10 cellular contexts compared by ENCODE assay signal in genomic region chr10:14782691-14783363, GRCh38. TPM values are rescaled to one million over a fixed set of nuclear protein-coding genes. Genes with fewer than 3 reads are reported as not detected.
A peak's percentile ranks its signal among the peaks of the same experiment; 100 is the strongest.
DNase-seq lines count a peak whose midpoint lies in the region; ATAC-seq and TF ChIP-seq lines count a peak whose summit lies in the region.
"Had no signal": no experiment of that assay in that cellular context is flagged by ENCODE, and none has a peak within 500 bp of the region (broad histone marks: within the 10 kb centered on the region; RNA-seq: fewer than 3 reads in every experiment).

No MANE protein-coding gene starts in this region.

- H3K9me3 ChIP-seq in colonic mucosa (no peaks in the 10 kb centered on the region), GM23248 (ENCODE audit: low read depth) (no peaks in the 10 kb centered on the region)

- POLR2A ChIA-PET in naive thymus-derived CD8-positive, alpha-beta T cell (lab: Charles Lee), result interaction anchor here (0.6 to 0.7 kb wide), 3 partner anchors 11 to 221 kb away, joined by 3 to 4 read pairs (median 3); no protein-coding TSS in a partner anchor

- 87 to 90% methylated on average over 9 of the region's 9 CpGs for WGBS in GM23248 (ENCODE audit: low coverage in 1 of 2, low lambda C conversion rate in 2 of 2, missing lambda C conversion rate in 2 of 2), 2 experiments

- intact Hi-C loops in colonic mucosa (cut with DNase I), result no loop called here

- peak overlapping the region in 1 of 10 donors; percentile 23 for H3K4me3 Mint-ChIP-seq in naive thymus-derived CD8-positive, alpha-beta T cell
- H3K4me3 Mint-ChIP-seq: activated CD8-positive, alpha-beta memory T cell treated with anti-CD3 and anti-CD28 coated beads, Interleukin-2, amount 10 ng/mL, durations not matched to agents 7 days and 5 days had no signal

- H3K9ac ChIP-seq in colonic mucosa (ENCODE audit: low read depth in 2 of 2, low read length in 2 of 2) (no peak overlapping the region), GM23248 (no peak overlapping the region)

- H3K27ac Mint-ChIP-seq in naive thymus-derived CD8-positive, alpha-beta T cell, result peak overlapping the region in 6 of 10 donors; percentile 22 to 88 (median 70)
- H3K27ac Mint-ChIP-seq: activated CD8-positive, alpha-beta memory T cell treated with anti-CD3 and anti-CD28 coated beads, Interleukin-2, amount 10 ng/mL, durations not matched to agents 7 days and 5 days had no signal

- H3K9me3 Mint-ChIP-seq in naive thymus-derived CD8-positive, alpha-beta T cell, result peaks cover 0 to 10% (median 3%) of the 10 kb centered on the region in 9 donors

- no peak overlapping the region for H3K27ac ChIP-seq in colonic mucosa
- H3K27ac ChIP-seq in GM23248, result no peak overlapping the region
- H3K27ac ChIP-seq: tibial artery had no signal

- ATAC-seq in naive thymus-derived CD8-positive, alpha-beta T cell, result peak; percentile 37 to 39
- ATAC-seq in HG02610 (IDR thresholded peaks at IDR 0.05; ENCODE audit: unreplicated experiment), result no peak
- ATAC-seq: activated CD8-positive, alpha-beta memory T cell treated with anti-CD3 and anti-CD28 coated beads, Interleukin-2, amount 10 ng/mL, durations not matched to agents 7 days and 5 days had no signal

- DNase-seq in ELF-1 (ENCODE audit: low read depth, low spot score) (peak; percentile 55), NCI-H460 (ENCODE audit: extremely low read depth, low read depth) (peak; percentile 67), colonic mucosa (peak; percentile 29), GM23248 (no peak), NCI-H1694 (lab: John Stamatoyannopoulos, UW) (no peak), NCI-H187 (lab: John Stamatoyannopoulos, UW) (no peak)
- no peak for DNase-seq in naive thymus-derived CD8-positive, alpha-beta T cell
- DNase-seq: activated CD8-positive, alpha-beta memory T cell treated with anti-CD3 and anti-CD28 coated beads, Interleukin-2, amount 10 ng/mL, durations not matched to agents 7 days and 5 days; tibial artery had no signal

- no peaks in the 10 kb centered on the region for H3K9me2 ChIP-seq in GM23248 (ENCODE audit: insufficient read depth)

- no peaks in the 10 kb centered on the region for H3K79me2 ChIP-seq in GM23248 (ENCODE audit: insufficient read depth)

- no peaks in the 10 kb centered on the region for H4K20me1 ChIP-seq in GM23248 (ENCODE audit: insufficient read depth)

- H3K4me2 ChIP-seq in GM23248 (ENCODE audit: unreplicated experiment), result no peak overlapping the region

- H3K36me3 ChIP-seq in colonic mucosa (no peaks in the 10 kb centered on the region), GM23248 (ENCODE audit: low read depth) (no peaks in the 10 kb centered on the region)
- H3K36me3 ChIP-seq: tibial artery had no signal

- H2AFZ ChIP-seq in GM23248, result no peak overlapping the region

- in situ Hi-C loops in GM23248 (cut with MboI), result no loop called here

- H3K4me1 ChIP-seq in colonic mucosa (peaks cover 6% of the 10 kb centered on the region), GM23248 (ENCODE audit: insufficient read depth) (no peaks in the 10 kb centered on the region; the same call in 1 of the 2 replicates)

- no peaks in the 10 kb centered on the region for H3F3A ChIP-seq in GM23248 (ENCODE audit: insufficient read depth)

- peaks cover 3 to 20% (median 12%) of the 10 kb centered on the region in 4 donors for H3K4me1 Mint-ChIP-seq in naive thymus-derived CD8-positive, alpha-beta T cell

- H3K27me3 ChIP-seq in colonic mucosa (no peaks in the 10 kb centered on the region), GM23248 (replicated peaks; ENCODE audit: insufficient read depth) (no peaks in the 10 kb centered on the region; the same call in 1 of the 2 replicates)
- H3K27me3 ChIP-seq: tibial artery had no signal

- peaks cover 0 to 5% (median 0%) of the 10 kb centered on the region in 3 donors for H3K36me3 Mint-ChIP-seq in naive thymus-derived CD8-positive, alpha-beta T cell
- H3K36me3 Mint-ChIP-seq: activated CD8-positive, alpha-beta memory T cell treated with anti-CD3 and anti-CD28 coated beads, Interleukin-2, amount 10 ng/mL, durations not matched to agents 7 days and 5 days had no signal

- H3K4me3 ChIP-seq in colonic mucosa (no peak overlapping the region), GM23248 (no peak overlapping the region)
- H3K4me3 ChIP-seq: tibial artery had no signal

- TF ChIP-seq CTCF in colonic mucosa (IDR thresholded peaks at IDR 0.05), result no peak

- H3K27me3 Mint-ChIP-seq in naive thymus-derived CD8-positive, alpha-beta T cell, result no peaks in the 10 kb centered on the region
- H3K27me3 Mint-ChIP-seq: activated CD8-positive, alpha-beta memory T cell treated with anti-CD3 and anti-CD28 coated beads, Interleukin-2, amount 10 ng/mL, durations not matched to agents 7 days and 5 days had no signal

RNA-seq across cellular contexts. Expression of gene FAM107B, which starts 8.1 kb away (rescaled TPM):
- total RNA-seq in NCI-H460 (2014; rRNA removed; shearing (Covaris generic)), result 31.8 and 36.5 TPM in 2 replicates
- polyA plus RNA-seq in NCI-H460 (2014; cell fraction: nucleus; rRNA removed), result 21.4 and 22.3 TPM in 2 replicates
- total RNA-seq in colonic mucosa, result 10 to 100 TPM; 36.3 to 71.5 TPM
- total RNA-seq in naive thymus-derived CD8-positive, alpha-beta T cell, result 100 to 1,000 TPM; 250 to 260 TPM
- polyA plus RNA-seq in naive thymus-derived CD8-positive, alpha-beta T cell, result 100 to 1,000 TPM; 258 to 319 (median 276) TPM
- 5.2 and 5.3 TPM in 2 replicates for total RNA-seq in GM23248 (2014; rRNA removed; shearing (Covaris generic))
- 3.4 and 5.2 TPM in 2 replicates for polyA plus RNA-seq in GM23248 (2016; fragmentation: Nextera tagmentation; extraction: Ambion mirVana)

RNA-seq across cellular contexts. Expression of gene CDNF, which starts 55.0 kb away (rescaled TPM):
- 0.69 TPM in 1 of 2 replicates, not detected in the other for total RNA-seq in NCI-H460 (2014; rRNA removed; shearing (Covaris generic))
- polyA plus RNA-seq in NCI-H460 (2014; cell fraction: nucleus; rRNA removed), result 0.80 and 16.3 TPM in 2 replicates
- total RNA-seq in colonic mucosa, result 1 to 10 TPM in 1 of 2 donors, under 1 TPM in 1; 0.82 to 1.4 TPM
- 1 to 10 TPM; 4.9 to 6.2 TPM for total RNA-seq in naive thymus-derived CD8-positive, alpha-beta T cell
- polyA plus RNA-seq in naive thymus-derived CD8-positive, alpha-beta T cell, result 1 to 10 TPM; 1.4 to 2.6 (median 2.2) TPM
- 0.32 and 1.0 TPM in 2 replicates for total RNA-seq in GM23248 (2014; rRNA removed; shearing (Covaris generic))
- polyA plus RNA-seq in GM23248 (2016; fragmentation: Nextera tagmentation; extraction: Ambion mirVana), result 1.0 and 1.3 TPM in 2 replicates

RNA-seq across cellular contexts. Expression of gene HSPA14, which starts 55.3 kb away (rescaled TPM):
- total RNA-seq in NCI-H460 (2014; rRNA removed; shearing (Covaris generic)), result 19.1 and 20.6 TPM in 2 replicates
- polyA plus RNA-seq in NCI-H460 (2014; cell fraction: nucleus; rRNA removed), result 23.6 and 33.1 TPM in 2 replicates
- 10 to 100 TPM; 18.1 to 20.2 TPM for total RNA-seq in colonic mucosa
- total RNA-seq in naive thymus-derived CD8-positive, alpha-beta T cell, result 10 to 100 TPM; 16.7 to 18.1 TPM
- 10 to 100 TPM; 15.1 to 18.9 (median 17.6) TPM for polyA plus RNA-seq in naive thymus-derived CD8-positive, alpha-beta T cell
- total RNA-seq in GM23248 (2014; rRNA removed; shearing (Covaris generic)), result 14.9 and 15.6 TPM in 2 replicates
- 18.3 and 21.0 TPM in 2 replicates for polyA plus RNA-seq in GM23248 (2016; fragmentation: Nextera tagmentation; extraction: Ambion mirVana)

RNA-seq across cellular contexts. Expression of gene MSANTD7, which starts 55.3 kb away (rescaled TPM):
- 12.6 and 13.3 TPM in 2 replicates for total RNA-seq in NCI-H460 (2014; rRNA removed; shearing (Covaris generic))
- 7.4 and 9.9 TPM in 2 replicates for polyA plus RNA-seq in NCI-H460 (2014; cell fraction: nucleus; rRNA removed)
- total RNA-seq in colonic mucosa, result 10 to 100 TPM; 12.2 to 14.6 TPM
- 10 to 100 TPM; 13.6 to 15.3 TPM for total RNA-seq in naive thymus-derived CD8-positive, alpha-beta T cell
- 1 to 10 TPM; 4.6 to 9.9 (median 9.2) TPM for polyA plus RNA-seq in naive thymus-derived CD8-positive, alpha-beta T cell
- total RNA-seq in GM23248 (2014; rRNA removed; shearing (Covaris generic)), result 13.8 and 15.9 TPM in 2 replicates
- 7.2 and 7.4 TPM in 2 replicates for polyA plus RNA-seq in GM23248 (2016; fragmentation: Nextera tagmentation; extraction: Ambion mirVana)

Comparison
In these comparisons a context has a peak if more than half of its experiments do, and no peak if none do; other contexts are left out.
1. DNase-seq: peak in ELF-1 (single experiment), NCI-H460 (single experiment) and colonic mucosa (single experiment); none in naive thymus-derived CD8-positive, alpha-beta T cell (0 of 10), GM23248 (single experiment), NCI-H1694 (single experiment) and NCI-H187 (0 of 2).